ENCODE assay signal across 26 cellular contexts in genomic region chr3:144067059-144067458, GRCh38.
"Had no signal": no experiment of that assay in that cellular context is flagged by ENCODE, and none has a peak within 500 bp of the region (broad histone marks: within the 10 kb centered on the region; RNA-seq: fewer than 3 reads in every experiment).

No MANE protein-coding gene starts in this region.

- DNase-seq: dermis blood vessel endothelial cell; dorsolateral prefrontal cortex; effector CD4-positive, alpha-beta T cell; effector memory CD4-positive, alpha-beta T cell; erythroblast; esophagus squamous epithelium; foreskin fibroblast; heart right ventricle; hippocampal formation; left cardiac atrium; left lung; left ventricle myocardium superior; lower lobe of right lung; mesenchymal stem cell; mucosa of descending colon; naive B cell; naive thymus-derived CD8-positive, alpha-beta T cell had no signal

- H3K27ac ChIP-seq: coronary artery, dorsolateral prefrontal cortex, epithelial cell of prostate, esophagus squamous epithelium, gastroesophageal sphincter, heart right ventricle, left lung, lower lobe of right lung had no signal

- H3K4me3 ChIP-seq: coronary artery, dorsolateral prefrontal cortex, esophagus squamous epithelium, gastroesophageal sphincter, heart right ventricle, left lung, lower lobe of right lung, mucosa of descending colon had no signal

- H3K27me3 ChIP-seq: dorsolateral prefrontal cortex, esophagus squamous epithelium, gastroesophageal sphincter, heart right ventricle, left lung had no signal

- ATAC-seq: esophagus mucosa; gastroesophageal sphincter; heart right ventricle; left cardiac atrium; left lung; left ventricle myocardium superior; lower lobe of right lung; mucosa of descending colon; naive thymus-derived CD8-positive, alpha-beta T cell had no signal

- H3K4me1 ChIP-seq: esophagus squamous epithelium, gastroesophageal sphincter, heart right ventricle, left lung, lower lobe of right lung had no signal

- H3K36me3 ChIP-seq: esophagus squamous epithelium, gastroesophageal sphincter, heart right ventricle, left lung, lower lobe of right lung had no signal

- FAIRE-seq: colon, endothelial cell of umbilical vein, frontal cortex, islet of Langerhans, keratinocyte had no signal
